Comparison of ENCODE assay signal across 1 cellular context in genomic region chr19:49559928-49560327, GRCh38.
TF ChIP-seq lines count a peak whose summit lies in the region.

No MANE protein-coding gene starts in this region.

TF ChIP-seq in WTC11, 78 proteins besides CTCF, POLR2A, EP300 and RAD21 (continued from another document):
- TF ChIP-seq PREB (CRISPR knock-in tag; IDR thresholded peaks at IDR 0.05; ENCODE audit: borderline replicate concordance) (no peak), FOXJ3 (CRISPR knock-in tag; IDR thresholded peaks at IDR 0.05; ENCODE audit: borderline replicate concordance) (no peak), ATF1 (CRISPR knock-in tag; IDR thresholded peaks at IDR 0.05) (no peak), ERG (CRISPR knock-in tag; IDR thresholded peaks at IDR 0.05) (no peak), GTF2I (CRISPR knock-in tag; conservative IDR thresholded peaks at IDR 0.05) (no peak), IRF2 (CRISPR knock-in tag; IDR thresholded peaks at IDR 0.05; ENCODE audit: borderline replicate concordance, low read depth) (no peak)
